Comparison of ENCODE assay signal across 23 cellular contexts in genomic region chr12:98344034-98344565, GRCh38.
"Had no signal": no experiment of that assay in that cellular context is flagged by ENCODE, and none has a peak within 500 bp of the region (broad histone marks: within the 10 kb centered on the region; RNA-seq: fewer than 3 reads in every experiment).

No MANE protein-coding gene starts in this region.

- H3K9me3 ChIP-seq: adrenal gland, ascending aorta, lower lobe of right lung, testis, uterus had no signal

- H3K36me3 ChIP-seq: adrenal gland, ascending aorta, brain microvascular endothelial cell, lower lobe of right lung, neural progenitor cell, uterus had no signal

- H3K27ac ChIP-seq: adrenal gland, ascending aorta, brain microvascular endothelial cell, lower lobe of right lung, neural progenitor cell, testis, uterus had no signal

- H3K9ac ChIP-seq: neural progenitor cell had no signal

- ATAC-seq: activated CD4-positive, alpha-beta T cell treated with anti-CD3 and anti-CD28 coated beads for 36 hours; activated T-cell treated with anti-CD3 and anti-CD28 coated beads, Interleukin-2, amount 50 U/mL, for 4 hours; left lobe of liver; lower lobe of right lung; naive thymus-derived CD4-positive, alpha-beta T cell had no signal

- H2AFZ ChIP-seq: neural progenitor cell had no signal

- H3K4me2 ChIP-seq: neural progenitor cell had no signal

- H3K27me3 ChIP-seq: adrenal gland, ascending aorta, brain microvascular endothelial cell, neural progenitor cell, testis, uterus had no signal

- H3K4me3 ChIP-seq: adrenal gland, ascending aorta, lower lobe of right lung, neural progenitor cell, testis, uterus had no signal

- H3K4me1 ChIP-seq: adrenal gland, ascending aorta, lower lobe of right lung, neural progenitor cell, testis, uterus had no signal

- DNase-seq: activated B cell treated with CpG ODN at 0.5 μM for 24 hours; activated CD4-positive, alpha-beta T cell treated with anti-CD3 and anti-CD28 coated beads for 36 hours; activated CD4-positive, alpha-beta T cell treated with anti-CD3 and anti-CD28 coated beads, Interleukin-2, amount 50 U/mL, for 4 hours; activated CD8-positive, alpha-beta memory T cell treated with anti-CD3 and anti-CD28 coated beads, Interleukin-2, amount 50 U/mL, for 48 hours; activated naive CD4-positive, alpha-beta T cell; activated T-cell treated with anti-CD3 and anti-CD28 coated beads, Interleukin-2, amount 50 U/mL, for 4 hours; adrenal gland; brain microvascular endothelial cell; caudate nucleus; effector CD4-positive, alpha-beta T cell; hypothalamus; lower lobe of right lung; naive thymus-derived CD4-positive, alpha-beta T cell; retina; stimulated activated CD4-positive, alpha-beta T cell treated with anti-CD3 and anti-CD28 coated beads, Interleukin-4, amount 100 ng/mL, for 1 hour; stimulated activated naive CD4-positive, alpha-beta T cell; T-helper 9 cell; testis; trophoblast cell; uterus had no signal
